In genomic region chr10:62075414-62075813, GRCh38 we compare ENCODE assay signal across 11 cellular contexts.
A peak's percentile ranks its signal among the peaks of the same experiment; 100 is the strongest.
DNase-seq lines count a peak whose midpoint lies in the region; ATAC-seq and TF ChIP-seq lines count a peak whose summit lies in the region.
"Had no signal": no experiment of that assay in that cellular context is flagged by ENCODE, and none has a peak within 500 bp of the region (broad histone marks: within the 10 kb centered on the region; RNA-seq: fewer than 3 reads in every experiment).

No MANE protein-coding gene starts in this region.

- no peak overlapping the region for H3K4me3 ChIP-seq in adipocyte (ENCODE audit: low read length)
- no peak overlapping the region for H3K4me3 ChIP-seq in vagina

- peaks cover 0 to 4% (median 0%) of the 10 kb centered on the region in 7 donors for H3K9me3 Mint-ChIP-seq in naive B cell
- H3K9me3 Mint-ChIP-seq: activated T-helper 2 cell treated with anti-CD3 and anti-CD28 coated beads, Interferon-gamma antibody, Interleukin-2, Interleukin-4, amounts not matched to agents 10 μg/mL and 5 μg/mL and 100 μg/mL, durations not matched to agents 14 hours and 24 hours and 36 hours; CD8-positive, alpha-beta T cell had no signal

- H3K36me3 ChIP-seq in adipocyte (ENCODE audit: control insufficient read depth, insufficient read depth, low read length, severe bottlenecking) (peaks cover 91% of the 10 kb centered on the region), vagina (peaks cover 0 to 56% of the 10 kb centered on the region in 2 donors)

- peak overlapping the region in 1 of 8 donors; percentile 20 for H3K4me3 Mint-ChIP-seq in naive B cell
- H3K4me3 Mint-ChIP-seq: CD8-positive, alpha-beta T cell had no signal

- no peak for TF ChIP-seq CTCF in vagina (IDR thresholded peaks at IDR 0.05)
- no peak for TF ChIP-seq CTCF in GM13976 (IDR thresholded peaks at IDR 0.05; ENCODE audit: borderline replicate concordance, control extremely low read depth, extremely low read depth, insufficient read depth, missing control alignments)

- TF ChIP-seq POLR2A in vagina (IDR thresholded peaks at IDR 0.05): no peak

- H3K27me3 Mint-ChIP-seq in naive B cell: no peaks in the 10 kb centered on the region

- H3K4me1 Mint-ChIP-seq in naive B cell: peaks cover 46 to 74% (median 63%) of the 10 kb centered on the region in 3 donors

- intact Hi-C loops in Right ventricle myocardium inferior (cut with DNase I): no loop called here
- intact Hi-C loops in cardiac septum (cut with DNase I): no loop called here
- intact Hi-C loops in vagina (cut with DNase I): no loop called here

- in situ Hi-C loops in GM13976 (cut with MboI; ENCODE audit: low sequenced_read_pairs, unreplicated experiment): no loop called here

- peak; percentile 74 for ATAC-seq in Right ventricle myocardium inferior
- no peak for ATAC-seq in naive B cell (ENCODE audit: low read depth in 2 of 2)
- ATAC-seq: CD8-positive, alpha-beta T cell had no signal

- peak overlapping the region in 5 of 6 donors; percentile 15 to 97 (median 64) for H3K27ac Mint-ChIP-seq in naive B cell
- H3K27ac Mint-ChIP-seq: activated T-helper 2 cell treated with anti-CD3 and anti-CD28 coated beads, Interferon-gamma antibody, Interleukin-2, Interleukin-4, amounts not matched to agents 10 μg/mL and 5 μg/mL and 100 μg/mL, durations not matched to agents 14 hours and 24 hours and 36 hours; CD8-positive, alpha-beta T cell had no signal

- H3K4me1 ChIP-seq in adipocyte (ENCODE audit: control insufficient read depth, insufficient read depth, low read length) (peaks cover 88% of the 10 kb centered on the region), vagina (peaks cover 98% of the 10 kb centered on the region)

- H3K27me3 ChIP-seq in adipocyte (replicated peaks; ENCODE audit: control insufficient read depth, insufficient read depth, low read length) (no peaks in the 10 kb centered on the region), vagina (no peaks in the 10 kb centered on the region)

- DNase-seq in Right ventricle myocardium inferior (ENCODE audit: missing footprints) (no peak), cardiac septum (ENCODE audit: low spot score) (no peak), adipocyte (ENCODE audit: low read depth) (no peak), naive B cell (no peak), vagina (ENCODE audit: extremely low spot score in 2 of 2) (no peak), GM13976 (ENCODE audit: low spot score) (no peak), dermis blood vessel endothelial cell (no peak), GOT3 (lab: John Stamatoyannopoulos, UW) (no peak)
- DNase-seq: CD8-positive, alpha-beta T cell had no signal

- H3K36me3 Mint-ChIP-seq in naive B cell: peaks cover 52 to 70% of the 10 kb centered on the region in 2 donors

- peak overlapping the region; percentile 20 for H3K9ac ChIP-seq in adipocyte (ENCODE audit: low read length)

- H3K9me3 ChIP-seq in adipocyte (ENCODE audit: control insufficient read depth, low read length): no peaks in the 10 kb centered on the region
- no peaks in the 10 kb centered on the region for H3K9me3 ChIP-seq in vagina

- H3K27ac ChIP-seq in vagina: peak overlapping the region; percentile 66
- H3K27ac ChIP-seq: VCaP had no signal
